Comparison of ENCODE assay signal across 10 cellular contexts in genomic region chr15:34855397-34855796, GRCh38.
DNase-seq lines count a peak whose midpoint lies in the region; ATAC-seq, FAIRE-seq and TF ChIP-seq lines count a peak whose summit lies in the region.
"Had no signal": no experiment of that assay in that cellular context is flagged by ENCODE, and none has a peak within 500 bp of the region (broad histone marks: within the 10 kb centered on the region; RNA-seq: fewer than 3 reads in every experiment).

No MANE protein-coding gene starts in this region.

- TF ChIP-seq EP300 in K562 (IDR thresholded peaks at IDR 0.05; ENCODE audit: low read length), result no peak

- H3K36me3 Mint-ChIP-seq in T-helper 17 cell (ENCODE audit: low read depth) (no peaks in the 10 kb centered on the region), T-cell (peaks cover 53% of the 10 kb centered on the region)

- H3K27me3 ChIP-seq in K562 (ENCODE audit: control insufficient read depth in 2 of 2, insufficient read depth in 2 of 2, low read length in 2 of 2), result no peaks in the 10 kb centered on the region

- BruUV-seq in K562 (replicated peaks; lab: Mats Ljungman, UMichigan), result no TSS peak

- no peak overlapping the region for H2AFZ ChIP-seq in K562 (ENCODE audit: low read depth, low read length)
- H2AFZ ChIP-seq: parathyroid adenoma had no signal

- no peaks in the 10 kb centered on the region for H3K9me1 ChIP-seq in K562 (ENCODE audit: control insufficient read depth, insufficient read depth, low read length)

- H3K4me3 Mint-ChIP-seq in T-helper 17 cell (no peak overlapping the region), T-cell (no peak overlapping the region)
- H3K4me3 Mint-ChIP-seq: stimulated activated effector memory CD8-positive, alpha-beta T cell treated with anti-CD3 and anti-CD28 coated beads, Interleukin-12 subunit alpha, Interleukin-12 subunit beta, amount 100 ng/mL, for 72 hours had no signal

- no peak for TF ChIP-seq CTCF in K562 (IDR thresholded peaks at IDR 0.05 in 2 of 3, conservative IDR thresholded peaks at IDR 0.05 in 1 of 3; ENCODE audit: insufficient read depth in 2 of 3, low read depth in 1 of 3, low read length in 3 of 3)

- H3K9me3 Mint-ChIP-seq in T-cell, result no peaks in the 10 kb centered on the region
- H3K9me3 Mint-ChIP-seq: stimulated activated effector memory CD8-positive, alpha-beta T cell treated with anti-CD3 and anti-CD28 coated beads, Interleukin-12 subunit alpha, Interleukin-12 subunit beta, amount 100 ng/mL, for 72 hours had no signal

- no peaks in the 10 kb centered on the region for H3K9me3 ChIP-seq in K562 (replicated peaks; ENCODE audit: control insufficient read depth, insufficient read depth, low read depth, low read length)
- no peaks in the 10 kb centered on the region for H3K9me3 ChIP-seq in T-helper 17 cell (ENCODE audit: control insufficient read depth, low read length, poor library complexity, severe bottlenecking)

- FAIRE-seq in K562 (lab: Jason Lieb, UNC), result no peak

- peaks cover 56% of the 10 kb centered on the region for H3K36me3 ChIP-seq in K562 (ENCODE audit: control insufficient read depth, insufficient read depth, low read length)

- no peaks in the 10 kb centered on the region for H3K4me1 ChIP-seq in K562 (replicated peaks in 1 of 2; ENCODE audit: control insufficient read depth in 2 of 2, insufficient read depth in 2 of 2, low read length in 2 of 2)

- no peak for TF ChIP-seq POLR2A in K562 (conservative IDR thresholded peaks at IDR 0.05)

- no peak overlapping the region for H3K4me3 ChIP-seq in K562

- DNase-seq in COLO829 (ENCODE audit: low spot score), result peak; percentile 10
- peak; percentile 77 for DNase-seq in KBM-7
- DNase-seq in K562 (ENCODE audit: extremely low read depth in 1 of 4, low spot score in 3 of 4), result no peak
- DNase-seq in left lobe of liver (ENCODE audit: low spot score), result no peak
- DNase-seq in middle frontal gyrus (ENCODE audit: extremely low spot score, low spot score), result no peak
- DNase-seq in T-helper 17 cell, result no peak
- DNase-seq in T-cell, result no peak
- no peak for DNase-seq in SKM-1 treated with dmso at 0.1 percent for 144 hours (lab: John Stamatoyannopoulos, UW; ENCODE audit: unreplicated experiment)

- H3K4me1 Mint-ChIP-seq in T-helper 17 cell (no peaks in the 10 kb centered on the region), T-cell (peaks cover 0 to 2% (median 0%) of the 10 kb centered on the region in 3 donors)
- H3K4me1 Mint-ChIP-seq: stimulated activated effector memory CD8-positive, alpha-beta T cell treated with anti-CD3 and anti-CD28 coated beads, Interleukin-12 subunit alpha, Interleukin-12 subunit beta, amount 100 ng/mL, for 72 hours had no signal

- H3K4me2 ChIP-seq in K562 (ENCODE audit: insufficient read depth, low read length), result no peak overlapping the region

- TF ChIP-seq RAD21 in K562 (CRISPR knock-in tag; conservative IDR thresholded peaks at IDR 0.05 in 1 of 2, IDR thresholded peaks at IDR 0.05 in 1 of 2), result no peak

- H3K79me2 ChIP-seq in K562 (ENCODE audit: control insufficient read depth, insufficient read depth, low read length), result no peaks in the 10 kb centered on the region
- H3K79me2 ChIP-seq: parathyroid adenoma had no signal

- H3K27ac ChIP-seq in K562 (ENCODE audit: extremely low read depth, low read depth, low read length), result no peak overlapping the region
- H3K27ac ChIP-seq: parathyroid adenoma had no signal

- H3K9ac ChIP-seq in K562 (ENCODE audit: insufficient read depth in 1 of 2, low read depth in 2 of 2, low read length in 2 of 2), result no peak overlapping the region
- H3K9ac ChIP-seq: parathyroid adenoma had no signal

- POLR2A ChIA-PET in K562 (lab: Yijun Ruan, JAX) (interaction anchor here (0.6 kb wide), 1 partner anchor 16 kb away, joined by 4 read pairs; no protein-coding TSS in a partner anchor), T-cell (lab: Charles Lee) (no interaction called here)

- no peak overlapping the region for H3K27ac Mint-ChIP-seq in T-helper 17 cell
- no peak overlapping the region for H3K27ac Mint-ChIP-seq in T-cell

- intact Hi-C loops in K562 (cut with micrococcal nuclease), result no loop called here

- H3K27me3 Mint-ChIP-seq in T-helper 17 cell, result no peaks in the 10 kb centered on the region
- H3K27me3 Mint-ChIP-seq in T-cell, result no peaks in the 10 kb centered on the region

- in situ Hi-C loops in KBM-7 (cut with MboI; ENCODE audit: low pct_unique_long_range_greater_than_20kb, low sequenced_read_pairs), result no loop called here
- in situ Hi-C loops in K562 (cut with MboI), result no loop called here

- no peak for ATAC-seq in K562
- peak; percentile 7 for ATAC-seq in left lobe of liver
- ATAC-seq in T-helper 17 cell, result no peak
- ATAC-seq in T-cell (replicated peaks in 1 of 4), result no peak
- ATAC-seq: stimulated activated effector memory CD8-positive, alpha-beta T cell treated with anti-CD3 and anti-CD28 coated beads, Interleukin-12 subunit alpha, Interleukin-12 subunit beta, amount 100 ng/mL, for 72 hours had no signal

- no peaks in the 10 kb centered on the region for H4K20me1 ChIP-seq in K562 (replicated peaks; ENCODE audit: control insufficient read depth, insufficient read depth, low read length)

- CTCF ChIA-PET in K562 (lab: Yijun Ruan, JAX; ENCODE audit: low intra/inter-chr PET ratio) (no interaction called here), T-cell (lab: Charles Lee) (no interaction called here)

TF ChIP-seq in K562, 482 proteins besides CTCF, POLR2A, EP300 and RAD21:
- TF ChIP-seq NFIC (IDR thresholded peaks at IDR 0.05) (0 out of 2 replicates have a peak, but pooled peaks have one; percentile 7), FOXJ2 (tag; IDR thresholded peaks at IDR 0.05) (no peak), SRSF3 (IDR thresholded peaks at IDR 0.05; ENCODE audit: insufficient read depth, low read length) (no peak), RFX7 (CRISPR knock-in tag; IDR thresholded peaks at IDR 0.05) (no peak), KDM4B (IDR thresholded peaks at IDR 0.05; ENCODE audit: borderline replicate concordance in 2 of 2, low read depth in 1 of 2) (no peak), RBM25 (IDR thresholded peaks at IDR 0.05; ENCODE audit: low read depth, low read length, severe bottlenecking) (no peak), ARNT (IDR thresholded peaks at IDR 0.05) (no peak)
- TF ChIP-seq, protein P1, sequence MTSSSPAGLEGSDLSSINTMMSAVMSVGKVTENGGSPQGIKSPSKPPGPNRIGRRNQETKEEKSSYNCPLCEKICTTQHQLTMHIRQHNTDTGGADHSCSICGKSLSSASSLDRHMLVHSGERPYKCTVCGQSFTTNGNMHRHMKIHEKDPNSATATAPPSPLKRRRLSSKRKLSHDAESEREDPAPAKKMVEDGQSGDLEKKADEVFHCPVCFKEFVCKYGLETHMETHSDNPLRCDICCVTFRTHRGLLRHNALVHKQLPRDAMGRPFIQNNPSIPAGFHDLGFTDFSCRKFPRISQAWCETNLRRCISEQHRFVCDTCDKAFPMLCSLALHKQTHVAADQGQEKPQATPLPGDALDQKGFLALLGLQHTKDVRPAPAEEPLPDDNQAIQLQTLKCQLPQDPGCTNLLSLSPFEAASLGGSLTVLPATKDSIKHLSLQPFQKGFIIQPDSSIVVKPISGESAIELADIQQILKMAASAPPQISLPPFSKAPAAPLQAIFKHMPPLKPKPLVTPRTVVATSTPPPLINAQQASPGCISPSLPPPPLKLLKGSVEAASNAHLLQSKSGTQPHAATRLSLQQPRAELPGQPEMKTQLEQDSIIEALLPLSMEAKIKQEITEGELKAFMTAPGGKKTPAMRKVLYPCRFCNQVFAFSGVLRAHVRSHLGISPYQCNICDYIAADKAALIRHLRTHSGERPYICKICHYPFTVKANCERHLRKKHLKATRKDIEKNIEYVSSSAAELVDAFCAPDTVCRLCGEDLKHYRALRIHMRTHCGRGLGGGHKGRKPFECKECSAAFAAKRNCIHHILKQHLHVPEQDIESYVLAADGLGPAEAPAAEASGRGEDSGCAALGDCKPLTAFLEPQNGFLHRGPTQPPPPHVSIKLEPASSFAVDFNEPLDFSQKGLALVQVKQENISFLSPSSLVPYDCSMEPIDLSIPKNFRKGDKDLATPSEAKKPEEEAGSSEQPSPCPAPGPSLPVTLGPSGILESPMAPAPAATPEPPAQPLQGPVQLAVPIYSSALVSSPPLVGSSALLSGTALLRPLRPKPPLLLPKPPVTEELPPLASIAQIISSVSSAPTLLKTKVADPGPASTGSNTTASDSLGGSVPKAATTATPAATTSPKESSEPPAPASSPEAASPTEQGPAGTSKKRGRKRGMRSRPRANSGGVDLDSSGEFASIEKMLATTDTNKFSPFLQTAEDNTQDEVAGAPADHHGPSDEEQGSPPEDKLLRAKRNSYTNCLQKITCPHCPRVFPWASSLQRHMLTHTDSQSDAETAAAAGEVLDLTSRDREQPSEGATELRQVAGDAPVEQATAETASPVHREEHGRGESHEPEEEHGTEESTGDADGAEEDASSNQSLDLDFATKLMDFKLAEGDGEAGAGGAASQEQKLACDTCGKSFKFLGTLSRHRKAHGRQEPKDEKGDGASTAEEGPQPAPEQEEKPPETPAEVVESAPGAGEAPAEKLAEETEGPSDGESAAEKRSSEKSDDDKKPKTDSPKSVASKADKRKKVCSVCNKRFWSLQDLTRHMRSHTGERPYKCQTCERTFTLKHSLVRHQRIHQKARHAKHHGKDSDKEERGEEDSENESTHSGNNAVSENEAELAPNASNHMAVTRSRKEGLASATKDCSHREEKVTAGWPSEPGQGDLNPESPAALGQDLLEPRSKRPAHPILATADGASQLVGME (CRISPR knock-in tag; IDR thresholded peaks at IDR 0.05), result no peak

Comparison
In these comparisons a context has a peak if more than half of its experiments do, and no peak if none do; other contexts are left out.
1. DNase-seq: peak in COLO829 (single experiment) and KBM-7 (single experiment); none in K562 (0 of 4), left lobe of liver (single experiment), middle frontal gyrus (single experiment), T-helper 17 cell (0 of 3), T-cell (0 of 34) and SKM-1 treated with dmso at 0.1 percent for 144 hours (single experiment).